ENCODE assay signal across 3 cellular contexts in genomic region chr18:52462853-52463252, GRCh38.
"Had no signal": no experiment of that assay in that cellular context is flagged by ENCODE, and none has a peak within 500 bp of the region (broad histone marks: within the 10 kb centered on the region; RNA-seq: fewer than 3 reads in every experiment).

No MANE protein-coding gene starts in this region.

- H3K4me3 ChIP-seq: GM12878 had no signal

- DNase-seq: GDM1, GF-D8 had no signal

- ATAC-seq: GM12878 had no signal
